In genomic region chr3:193971268-193971751, GRCh38 we compare ENCODE assay signal across 1 cellular context.
TF ChIP-seq lines count a peak whose summit lies in the region.

No MANE protein-coding gene starts in this region.

TF ChIP-seq in SK-N-SH, 30 proteins besides CTCF, POLR2A, EP300 and RAD21 (continued from another document):
- no peak for TF ChIP-seq REST (IDR thresholded peaks at IDR 0.05; ENCODE audit: low read depth, low read length)
- no peak for TF ChIP-seq TCF12 (IDR thresholded peaks at IDR 0.05)
- TF ChIP-seq GABPA (IDR thresholded peaks at IDR 0.05; ENCODE audit: low read depth): no peak
- TF ChIP-seq FOSL2 (IDR thresholded peaks at IDR 0.05; ENCODE audit: borderline replicate concordance, low read depth): no peak
- TF ChIP-seq MXI1 (IDR thresholded peaks at IDR 0.05; ENCODE audit: low read depth, low read length): no peak
- no peak for TF ChIP-seq FOXJ3 (CRISPR knock-in tag; IDR thresholded peaks at IDR 0.05)
- no peak for TF ChIP-seq TEAD4 (IDR thresholded peaks at IDR 0.05; ENCODE audit: borderline replicate concordance, insufficient read depth)
